In the genomic region with DNA sequence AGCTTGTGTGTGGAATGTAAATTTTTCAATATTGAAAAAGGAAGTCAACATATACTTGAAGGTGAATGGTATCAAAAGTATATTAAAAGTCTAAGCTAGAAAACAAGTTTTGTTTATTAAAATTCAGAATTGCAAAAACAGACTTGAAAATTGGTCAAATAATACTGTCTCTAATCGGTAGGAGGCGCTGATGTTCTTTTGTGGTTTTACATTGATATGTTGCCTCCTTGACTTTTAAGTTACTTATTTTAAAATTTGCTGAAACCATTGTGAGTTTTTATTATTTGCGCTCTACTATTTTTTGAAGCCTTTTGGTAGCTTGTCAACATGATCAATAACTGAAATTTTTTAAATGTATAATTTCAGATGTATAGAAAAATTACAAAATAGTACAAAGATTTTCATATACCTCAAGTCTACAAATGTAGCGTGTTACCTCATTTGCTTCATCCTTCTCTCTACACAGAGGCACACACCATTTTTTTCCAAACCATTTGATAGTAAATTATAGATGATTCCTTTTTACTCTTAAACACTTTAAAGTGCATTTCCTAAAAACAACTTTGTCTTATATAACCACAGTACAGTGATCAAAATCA, we compare ENCODE assay signal across 8 cellular contexts. TPM values are rescaled to one million over a fixed set of nuclear protein-coding genes. Genes with fewer than 3 reads are reported as not detected.
DNase-seq lines count a peak whose midpoint lies in the region; ATAC-seq and TF ChIP-seq lines count a peak whose summit lies in the region.

No MANE protein-coding gene starts in this region.

- H3K27me3 ChIP-seq in body of pancreas, result no peaks in the 10 kb centered on the region
- no peaks in the 10 kb centered on the region for H3K27me3 ChIP-seq in right lobe of liver

- DNase-seq in AG09309 (ENCODE audit: low read depth), result no peak
- DNase-seq in HS-27A (ENCODE audit: low read depth), result peak; percentile 29
- DNase-seq in body of pancreas, result peak in 1 of 4 donors; percentile 19
- no peak for DNase-seq in right lobe of liver
- no peak for DNase-seq in middle frontal gyrus (ENCODE audit: extremely low spot score, low spot score)
- no peak for DNase-seq in NCI-H187 (lab: John Stamatoyannopoulos, UW)
- DNase-seq in DMS153 (lab: John Stamatoyannopoulos, UW), result no peak

- ATAC-seq in body of pancreas (peak; percentile 42), right lobe of liver (peak in 1 of 4 donors; percentile 37), GM19397 (IDR thresholded peaks at IDR 0.05; ENCODE audit: unreplicated experiment) (no peak)

- TF ChIP-seq POLR2A in body of pancreas (IDR thresholded peaks at IDR 0.05) (no peak), right lobe of liver (IDR thresholded peaks at IDR 0.05) (no peak)

- H3K4me3 ChIP-seq in AG09309 (ENCODE audit: control insufficient read depth, low read depth, low read length) (no peak overlapping the region), body of pancreas (no peak overlapping the region), right lobe of liver (no peak overlapping the region)

- H3K36me3 ChIP-seq in body of pancreas (replicated peaks in 1 of 2; ENCODE audit: insufficient read depth in 1 of 2, low read depth in 2 of 2) (peaks cover 0 to 19% of the 10 kb centered on the region in 2 donors), right lobe of liver (peaks cover 0 to 48% (median 9%) of the 10 kb centered on the region in 4 donors)

- intact Hi-C loops in body of pancreas (cut with DNase I), result no loop called here
- intact Hi-C loops in right lobe of liver (cut with DNase I), result no loop called here

- H3K27ac ChIP-seq in body of pancreas (no peak overlapping the region), right lobe of liver (no peak overlapping the region)

- TF ChIP-seq CTCF in AG09309 (IDR thresholded peaks at IDR 0.05; ENCODE audit: control insufficient read depth, insufficient read depth, low read depth, low read length, missing control alignments) (peak; percentile 67), body of pancreas (IDR thresholded peaks at IDR 0.05) (peak; percentile 53 to 86 (median 73)), right lobe of liver (IDR thresholded peaks at IDR 0.05) (peak; percentile 43 to 76 (median 66))

- H3K4me1 ChIP-seq in body of pancreas (peaks cover under 1% of the 10 kb centered on the region), right lobe of liver (peaks cover 0 to 8% (median 0%) of the 10 kb centered on the region in 4 donors)

- H3K9me3 ChIP-seq in body of pancreas (no peaks in the 10 kb centered on the region), right lobe of liver (no peaks in the 10 kb centered on the region)

- 37 to 41% methylated on average over 4 of the region's 4 CpGs for WGBS in body of pancreas, 2 donors
- WGBS in right lobe of liver (ENCODE audit: insufficient coverage, low coverage, low lambda C conversion rate, missing lambda C conversion rate), result 43% methylated on average over 4 of the region's 4 CpGs

RNA-seq across cellular contexts. Expression of gene RTRAF, which starts 6.9 kb away (rescaled TPM):
- total RNA-seq in body of pancreas, result 10 to 100 TPM; 15.2 to 40.7 TPM
- total RNA-seq in right lobe of liver, result 10 to 100 TPM; 35.1 to 73.0 (median 55.4) TPM
